ENCODE assay signal across 26 cellular contexts in the genomic region with DNA sequence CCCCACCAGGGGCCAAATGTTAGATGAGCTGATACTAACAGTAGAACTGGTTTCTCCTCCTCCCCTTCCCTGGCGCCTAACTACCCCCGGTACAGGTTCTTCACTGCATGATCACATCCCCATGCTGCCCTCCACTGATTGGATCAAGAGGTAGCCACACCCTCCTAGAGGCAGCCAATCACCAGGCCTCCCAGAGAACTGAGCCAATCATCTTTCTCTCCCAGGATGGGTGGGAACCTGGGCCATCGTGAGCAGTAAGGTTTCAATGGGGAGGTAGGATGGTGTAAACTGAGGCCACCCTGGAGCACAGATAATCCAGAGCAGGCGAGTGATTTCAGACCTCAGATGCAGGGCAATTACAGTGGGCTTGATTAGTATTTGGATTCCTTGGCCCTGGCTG.
DNase-seq lines count a peak whose midpoint lies in the region; ATAC-seq and TF ChIP-seq lines count a peak whose summit lies in the region.
"Had no signal": no experiment of that assay in that cellular context is flagged by ENCODE, and none has a peak within 500 bp of the region (broad histone marks: within the 10 kb centered on the region; RNA-seq: fewer than 3 reads in every experiment).

No MANE protein-coding gene starts in this region.

- RAD21 ChIA-PET in HCT116 (lab: Charles Lee; ENCODE audit: low non-redundant PET in 1 of 2, low total read pairs in 2 of 2, uncharacterized antibody in 2 of 2, unreplicated experiment in 2 of 2) = no interaction called here

- H3K27me3 ChIP-seq in HCT116 (ENCODE audit: insufficient read depth, low read length) = no peaks in the 10 kb centered on the region
- H3K27me3 ChIP-seq: ascending aorta, ovary, Peyer's patch had no signal

- H3K9me3 ChIP-seq in HCT116 (ENCODE audit: control insufficient read depth in 1 of 2, insufficient read depth in 1 of 2, low read depth in 1 of 2, low read length in 2 of 2) = no peaks in the 10 kb centered on the region; a peak in 1 of 4 replicates
- H3K9me3 ChIP-seq: ascending aorta, ovary, Peyer's patch had no signal

- no peak for TF ChIP-seq POLR2A in HCT116 (IDR thresholded peaks at IDR 0.05; ENCODE audit: borderline replicate concordance, extremely low read depth, insufficient read depth, insufficient read length)

- TF ChIP-seq CTCF in HCT116 (IDR thresholded peaks at IDR 0.05 in 2 of 3, conservative IDR thresholded peaks at IDR 0.05 in 1 of 3; ENCODE audit: borderline replicate concordance in 1 of 3, insufficient read depth in 1 of 3, low read depth in 2 of 3, low read length in 2 of 3) (no peak), RWPE1 (conservative IDR thresholded peaks at IDR 0.05; ENCODE audit: low read depth) (no peak)

- H3K27ac ChIP-seq in HCT116 (ENCODE audit: low read depth, low read length) (no peak overlapping the region), RWPE1 (no peak overlapping the region)
- H3K27ac ChIP-seq: ascending aorta, epithelial cell of prostate, GM23248, ovary, Peyer's patch, VCaP had no signal

- peak; percentile 82 for ATAC-seq in HCT116

- no peaks in the 10 kb centered on the region for H3K79me2 ChIP-seq in HCT116 (ENCODE audit: insufficient read depth, low read length)

- no peak overlapping the region for H2AFZ ChIP-seq in HCT116 (ENCODE audit: low read depth, low read length, poor library complexity, severe bottlenecking)
- H2AFZ ChIP-seq: GM23248 had no signal

- intact Hi-C loops in HCT116 (cut with micrococcal nuclease) = loop anchor here (10.0 kb wide), 1 partner anchor 137 kb away; no protein-coding TSS in a partner anchor
- intact Hi-C loops in posterior vena cava (cut with DNase I) = no loop called here

- no TSS peak for BruUV-seq in HCT116 (replicated peaks; lab: Mats Ljungman, UMichigan)

- H3K4me2 ChIP-seq in HCT116 (ENCODE audit: low read length) = no peak overlapping the region

- H3K4me1 ChIP-seq in HCT116 (ENCODE audit: control insufficient read depth in 1 of 2, insufficient read depth in 2 of 2, low read length in 2 of 2) = no peaks in the 10 kb centered on the region
- H3K4me1 ChIP-seq: ascending aorta, Peyer's patch had no signal

- no peaks in the 10 kb centered on the region for H4K20me1 ChIP-seq in HCT116 (ENCODE audit: insufficient read depth)

- DNase-seq in NCI-H524 (lab: John Stamatoyannopoulos, UW) (peak; percentile 20 to 26), NCI-H524 treated with DMSO at 0.1 percent for 48 hours (lab: John Stamatoyannopoulos, UW) (no peak), HCT116 (ENCODE audit: low read depth, low spot score) (peak; percentile 10), RWPE1 (ENCODE audit: low spot score) (peak; percentile 6), iPS-NIHi7 (ENCODE audit: extremely low spot score) (peak; percentile 77), NCI-H1105 (lab: John Stamatoyannopoulos, UW) (no peak), SIG-M5 (lab: John Stamatoyannopoulos, UW) (no peak), posterior vena cava (ENCODE audit: low spot score) (no peak)
- DNase-seq: 8988T; activated CD4-positive, alpha-beta T cell treated with anti-CD3 and anti-CD28 coated beads for 4 hours; activated effector memory CD4-positive, alpha-beta T cell treated with Interleukin-2 at 50 U/mL for 16 hours; Calu3; CD4-positive, CD25-positive, alpha-beta regulatory T cell; effector CD8-positive, alpha-beta T cell; GM23248; hypothalamus; NCI-H446 treated with DMSO at 0.1 percent for 48 hours; ovary; retina; stimulated activated naive CD4-positive, alpha-beta T cell treated with Interleukin-2 at 50 U/mL for 16 hours; SW 1271; T1000 had no signal

- CTCF ChIA-PET in HCT116 (lab: Charles Lee) = no interaction called here
- CTCF ChIA-PET in RWPE1 (lab: Yijun Ruan, JAX) = no interaction called here

- no peak overlapping the region for H3K9ac ChIP-seq in HCT116 (ENCODE audit: low read length)
- H3K9ac ChIP-seq: GM23248 had no signal

- H3K36me3 ChIP-seq in HCT116 (ENCODE audit: control insufficient read depth in 1 of 2, insufficient read depth in 2 of 2, low read length in 2 of 2) = no peaks in the 10 kb centered on the region
- H3K36me3 ChIP-seq: ascending aorta, ovary, Peyer's patch had no signal

- no peak overlapping the region for H3K4me3 ChIP-seq in HCT116 (replicated peaks in 1 of 2; ENCODE audit: low read depth in 1 of 2, low read length in 2 of 2)
- H3K4me3 ChIP-seq: ascending aorta, GM23248, ovary, Peyer's patch had no signal

- no peaks in the 10 kb centered on the region for H3K9me2 ChIP-seq in HCT116 (ENCODE audit: insufficient read depth)

- POLR2A ChIA-PET in HCT116 (lab: Charles Lee) = no interaction called here
- POLR2A ChIA-PET in RWPE1 (lab: Yijun Ruan, JAX; ENCODE audit: low non-redundant PET) = no interaction called here

- TF ChIP-seq RAD21 in HCT116 (IDR thresholded peaks at IDR 0.05; ENCODE audit: low read depth) = no peak

TF ChIP-seq in HCT116, 20 proteins besides CTCF, POLR2A, EP300 and RAD21:
- TF ChIP-seq YY1 (IDR thresholded peaks at IDR 0.05; ENCODE audit: extremely low read depth, insufficient replicate concordance, low read depth, low read length) = no peak
- TF ChIP-seq, protein P1, sequence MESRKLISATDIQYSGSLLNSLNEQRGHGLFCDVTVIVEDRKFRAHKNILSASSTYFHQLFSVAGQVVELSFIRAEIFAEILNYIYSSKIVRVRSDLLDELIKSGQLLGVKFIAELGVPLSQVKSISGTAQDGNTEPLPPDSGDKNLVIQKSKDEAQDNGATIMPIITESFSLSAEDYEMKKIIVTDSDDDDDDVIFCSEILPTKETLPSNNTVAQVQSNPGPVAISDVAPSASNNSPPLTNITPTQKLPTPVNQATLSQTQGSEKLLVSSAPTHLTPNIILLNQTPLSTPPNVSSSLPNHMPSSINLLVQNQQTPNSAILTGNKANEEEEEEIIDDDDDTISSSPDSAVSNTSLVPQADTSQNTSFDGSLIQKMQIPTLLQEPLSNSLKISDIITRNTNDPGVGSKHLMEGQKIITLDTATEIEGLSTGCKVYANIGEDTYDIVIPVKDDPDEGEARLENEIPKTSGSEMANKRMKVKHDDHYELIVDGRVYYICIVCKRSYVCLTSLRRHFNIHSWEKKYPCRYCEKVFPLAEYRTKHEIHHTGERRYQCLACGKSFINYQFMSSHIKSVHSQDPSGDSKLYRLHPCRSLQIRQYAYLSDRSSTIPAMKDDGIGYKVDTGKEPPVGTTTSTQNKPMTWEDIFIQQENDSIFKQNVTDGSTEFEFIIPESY (IDR thresholded peaks at IDR 0.05; ENCODE audit: extremely low read depth, insufficient replicate concordance, low read length) = no peak
- no peak for TF ChIP-seq SIN3A (IDR thresholded peaks at IDR 0.05; ENCODE audit: low read depth)
- TF ChIP-seq ZNF274 (IDR thresholded peaks at IDR 0.05; ENCODE audit: low read depth, low read length) = no peak
- TF ChIP-seq, protein P2, sequence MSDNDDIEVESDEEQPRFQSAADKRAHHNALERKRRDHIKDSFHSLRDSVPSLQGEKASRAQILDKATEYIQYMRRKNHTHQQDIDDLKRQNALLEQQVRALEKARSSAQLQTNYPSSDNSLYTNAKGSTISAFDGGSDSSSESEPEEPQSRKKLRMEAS (IDR thresholded peaks at IDR 0.05) = no peak
- TF ChIP-seq CEBPB (IDR thresholded peaks at IDR 0.05; ENCODE audit: low read depth) = no peak
- no peak for TF ChIP-seq CBX3 (IDR thresholded peaks at IDR 0.05; ENCODE audit: low read depth)
- TF ChIP-seq EGR1 (IDR thresholded peaks at IDR 0.05; ENCODE audit: low read depth) = no peak
- no peak for TF ChIP-seq SP1 (IDR thresholded peaks at IDR 0.05; ENCODE audit: low read depth)
- no peak for TF ChIP-seq SRF (IDR thresholded peaks at IDR 0.05; ENCODE audit: low read depth)

Comparison
In these comparisons a context has a peak if more than half of its experiments do, and no peak if none do; other contexts are left out.
1. DNase-seq: peak in NCI-H524 (2 of 2), HCT116 (single experiment), RWPE1 (single experiment) and iPS-NIHi7 (single experiment); none in NCI-H524 treated with DMSO at 0.1 percent for 48 hours (single experiment), NCI-H1105 (single experiment), SIG-M5 (single experiment) and posterior vena cava (single experiment).